ENCODE assay signal across 11 cellular contexts in genomic region chr10:61964059-61964709, GRCh38.
DNase-seq lines count a peak whose midpoint lies in the region; ATAC-seq and TF ChIP-seq lines count a peak whose summit lies in the region.
"Had no signal": no experiment of that assay in that cellular context is flagged by ENCODE, and none has a peak within 500 bp of the region (broad histone marks: within the 10 kb centered on the region; RNA-seq: fewer than 3 reads in every experiment).

No MANE protein-coding gene starts in this region.

- 22 to 35% methylated on average over 3 of the region's 3 CpGs for WGBS in heart right ventricle, 2 donors
- WGBS in transverse colon (ENCODE audit: low coverage in 1 of 2), 2 donors, result 20 to 23% methylated on average over 1 to 3 of the region's 3 CpGs
- no CpG with 5 or more reads among the region's 3 CpGs for WGBS in H9 (ENCODE audit: extremely low coverage, insufficient read length, low lambda C conversion rate)

- no peak overlapping the region for H4K8ac ChIP-seq in H9 (replicated peaks; ENCODE audit: insufficient read length, low read depth, low read length)

- H2BK5ac ChIP-seq in H9 (ENCODE audit: insufficient read length, low read length), result no peak overlapping the region

- H3K4ac ChIP-seq in H9 (ENCODE audit: low read depth, low read length), result no peak overlapping the region

- H3K27me3 ChIP-seq in SU-DHL-6 (ENCODE audit: low read length) (no peaks in the 10 kb centered on the region), heart right ventricle (no peaks in the 10 kb centered on the region), transverse colon (no peaks in the 10 kb centered on the region), H9 (ENCODE audit: insufficient read depth, low read length) (no peaks in the 10 kb centered on the region)

- no peaks in the 10 kb centered on the region for H3K79me1 ChIP-seq in H9 (ENCODE audit: insufficient read depth, low read depth, low read length, poor library complexity, severe bottlenecking)

- peak overlapping the region; percentile 89 for H3K4me2 ChIP-seq in SU-DHL-6 (ENCODE audit: low read depth, low read length, poor library complexity, severe bottlenecking)
- no peak overlapping the region for H3K4me2 ChIP-seq in H9 (ENCODE audit: insufficient read depth, insufficient read length, low read length)

- no peaks in the 10 kb centered on the region for H3K9me2 ChIP-seq in SU-DHL-6 (replicated peaks; ENCODE audit: insufficient read depth, low read length)

- peak overlapping the region; percentile 58 for H3K9ac ChIP-seq in SU-DHL-6 (ENCODE audit: low read length)
- H3K9ac ChIP-seq in H9 (ENCODE audit: extremely low read depth, insufficient read length, low read length), result no peak overlapping the region

- no peak overlapping the region for H2BK15ac ChIP-seq in H9 (ENCODE audit: low read depth, low read length)

- H3K18ac ChIP-seq in H9 (ENCODE audit: insufficient read length, low read depth, low read length), result no peak overlapping the region

- peaks cover 77% of the 10 kb centered on the region for H3F3A ChIP-seq in SU-DHL-6 (ENCODE audit: insufficient read depth)

- H3K79me2 ChIP-seq in SU-DHL-6 (ENCODE audit: insufficient read depth, low read length), result peaks cover 81% of the 10 kb centered on the region
- H3K79me2 ChIP-seq in H9 (ENCODE audit: insufficient read depth, low read length), result no peaks in the 10 kb centered on the region

- ATAC-seq in Right ventricle myocardium superior (ENCODE audit: poor library complexity) (peak; percentile 59), heart right ventricle (peak in 5 of 8 donors; percentile 7 to 58 (median 39)), GM19467 (IDR thresholded peaks at IDR 0.05; ENCODE audit: unreplicated experiment) (no peak)

- no peak overlapping the region; the same call in 1 of the 2 replicates for H3K14ac ChIP-seq in H9 (ENCODE audit: insufficient read depth, low read length)

- no peak overlapping the region for H2BK120ac ChIP-seq in H9 (ENCODE audit: low read depth, low read length, poor library complexity, severe bottlenecking)

- no peaks in the 10 kb centered on the region for H3K36me3 Mint-ChIP-seq in H9 (ENCODE audit: insufficient read depth in 1 of 3, low read depth in 3 of 3)

- H3K9me3 Mint-ChIP-seq in H9, result no peaks in the 10 kb centered on the region

- H3K27me3 Mint-ChIP-seq in H9 (ENCODE audit: low read depth), result no peaks in the 10 kb centered on the region

- no peak overlapping the region for H3T11ph ChIP-seq in H9 (ENCODE audit: low read length)

- H3K23me2 ChIP-seq in H9 (ENCODE audit: insufficient read length, low read depth, low read length, poor library complexity, severe bottlenecking), result no peaks in the 10 kb centered on the region

- no peak overlapping the region for H2AK5ac ChIP-seq in H9 (ENCODE audit: insufficient read length, low read length)

- H3K4me3 ChIP-seq in SU-DHL-6 (ENCODE audit: insufficient read depth, low read length, poor library complexity, severe bottlenecking) (peak overlapping the region; percentile 33), heart right ventricle (peak overlapping the region in 1 of 10 donors; percentile 15), transverse colon (no peak overlapping the region)

- peak overlapping the region in 1 of 3 experiments; percentile 62; a peak in 1 of 7 replicates for H3K27ac Mint-ChIP-seq in H9

- no peak overlapping the region for H2BK20ac ChIP-seq in H9 (ENCODE audit: low read depth, low read length, poor library complexity, severe bottlenecking)

- H2BK12ac ChIP-seq in H9 (ENCODE audit: insufficient read length, low read depth, low read length), result no peak overlapping the region

- H2AFZ ChIP-seq in SU-DHL-6 (ENCODE audit: low read depth, low read length, severe bottlenecking), result no peak overlapping the region
- H2AFZ ChIP-seq in H9 (ENCODE audit: low read length), result no peak overlapping the region

- no peak for TF ChIP-seq EP300 in transverse colon (IDR thresholded peaks at IDR 0.05; ENCODE audit: low read depth)

- H3K4me1 Mint-ChIP-seq in H9, result peaks cover 8 to 12% of the 10 kb centered on the region in 2 experiments

- H4K5ac ChIP-seq in H9 (ENCODE audit: insufficient read length, low read depth, low read length), result no peak overlapping the region

- H3K36me3 ChIP-seq in SU-DHL-6 (ENCODE audit: low read length), result 0 out of 2 replicates have a peak, but pooled peaks cover 7% of the 10 kb centered on the region
- H3K36me3 ChIP-seq in heart right ventricle, result no peaks in the 10 kb centered on the region
- no peaks in the 10 kb centered on the region for H3K36me3 ChIP-seq in transverse colon

- H3K4me1 ChIP-seq in heart right ventricle, result peaks cover 0 to 48% (median 19%) of the 10 kb centered on the region in 9 donors
- H3K4me1 ChIP-seq in transverse colon, result peaks cover 18 to 48% (median 19%) of the 10 kb centered on the region in 4 donors
- no peaks in the 10 kb centered on the region; the same call in 1 of the 2 replicates for H3K4me1 ChIP-seq in H9 (ENCODE audit: insufficient read depth, low read length)

- no peak for DNase-seq in Right ventricle myocardium superior
- no peak for DNase-seq in cardiac septum (ENCODE audit: low spot score)
- no peak for DNase-seq in heart right ventricle
- no peak for DNase-seq in transverse colon
- no peak for DNase-seq in HEK293T (ENCODE audit: extremely low spot score)
- no peak for DNase-seq in H9
- DNase-seq: C1 segment of cervical spinal cord, NCI-H1436, substantia nigra had no signal

- CTCF ChIA-PET in HEK293T (lab: Yijun Ruan, JAX), result no interaction called here

- no peak overlapping the region for H3K4me3 Mint-ChIP-seq in H9

- intact Hi-C loops in Right ventricle myocardium superior (cut with DNase I), result no loop called here
- intact Hi-C loops in cardiac septum (cut with DNase I), result no loop called here
- intact Hi-C loops in heart right ventricle (cut with DNase I), result loop anchor here in 1 of 10 donors (10.0 kb wide), 1 partner anchor 59 kb away; the partner anchor contains the start of gene ARID5B
- intact Hi-C loops in transverse colon (cut with DNase I; ENCODE audit: low total_unique reads), result no loop called here

- POLR2A ChIA-PET in HEK293T (lab: Yijun Ruan, JAX), result no interaction called here

- H3K9me3 ChIP-seq in SU-DHL-6 (ENCODE audit: insufficient read depth, low read length) (no peaks in the 10 kb centered on the region), heart right ventricle (peaks cover 0 to 10% (median 0%) of the 10 kb centered on the region in 11 donors), transverse colon (no peaks in the 10 kb centered on the region), H9 (ENCODE audit: control insufficient read depth, low read depth, low read length) (no peaks in the 10 kb centered on the region)

- H4K20me1 ChIP-seq in SU-DHL-6 (ENCODE audit: low read depth, low read length), result no peaks in the 10 kb centered on the region
- no peaks in the 10 kb centered on the region for H4K20me1 ChIP-seq in H9 (ENCODE audit: control insufficient read depth, insufficient read depth, insufficient read length)

- no peak overlapping the region for H4K91ac ChIP-seq in H9 (ENCODE audit: insufficient read length, low read depth, low read length)

- H3K56ac ChIP-seq in H9 (ENCODE audit: insufficient read length, low read depth, low read length), result no peak overlapping the region

- H3K27ac ChIP-seq in SU-DHL-6 (ENCODE audit: low read depth, low read length) (peak overlapping the region; percentile 99), heart right ventricle (peak overlapping the region in 6 of 10 donors; percentile 8 to 59 (median 46)), transverse colon (peak overlapping the region; percentile 57 to 78 (median 68)), H9 (ENCODE audit: insufficient read length, low read depth, low read length) (no peak overlapping the region)

- H3K23ac ChIP-seq in H9 (ENCODE audit: insufficient read length, low read depth, low read length), result no peak overlapping the region

- TF ChIP-seq CTCF in SU-DHL-6 (IDR thresholded peaks at IDR 0.05; ENCODE audit: insufficient read depth, low read length, poor library complexity, severe bottlenecking) (no peak), heart right ventricle (IDR thresholded peaks at IDR 0.05) (no peak), transverse colon (IDR thresholded peaks at IDR 0.05) (no peak), H9 (conservative IDR thresholded peaks at IDR 0.05) (no peak)

- TF ChIP-seq POLR2A in transverse colon (IDR thresholded peaks at IDR 0.05), result no peak

- in situ Hi-C loops in transverse colon (cut with MboI; ENCODE audit: low pct_ligation_motif_present in 1 of 4, low pct_unique_long_range_greater_than_20kb in 1 of 4, low sequenced_read_pairs in 3 of 4), result no loop called here

TF ChIP-seq in HEK293T, 16 proteins besides CTCF, POLR2A, EP300 and RAD21:
- TF ChIP-seq BHLHE40 (IDR thresholded peaks at IDR 0.05; ENCODE audit: borderline replicate concordance), result no peak
- no peak for TF ChIP-seq FOXK2 (IDR thresholded peaks at IDR 0.05)
- no peak for TF ChIP-seq CTBP1 (IDR thresholded peaks at IDR 0.05; ENCODE audit: borderline replicate concordance)
- no peak for TF ChIP-seq PKNOX1 (IDR thresholded peaks at IDR 0.05)
- no peak for TF ChIP-seq L3MBTL2 (conservative IDR thresholded peaks at IDR 0.05)
- no peak for TF ChIP-seq ZNF384 (IDR thresholded peaks at IDR 0.05)
- no peak for TF ChIP-seq FOXM1 (IDR thresholded peaks at IDR 0.05; ENCODE audit: borderline replicate concordance)
- TF ChIP-seq FOXA1 (IDR thresholded peaks at IDR 0.05), result no peak
- TF ChIP-seq TARDBP (IDR thresholded peaks at IDR 0.05), result no peak
- no peak for TF ChIP-seq LEF1 (IDR thresholded peaks at IDR 0.05; ENCODE audit: borderline replicate concordance)
